ENCODE assay signal across 9 cellular contexts in the genomic region with DNA sequence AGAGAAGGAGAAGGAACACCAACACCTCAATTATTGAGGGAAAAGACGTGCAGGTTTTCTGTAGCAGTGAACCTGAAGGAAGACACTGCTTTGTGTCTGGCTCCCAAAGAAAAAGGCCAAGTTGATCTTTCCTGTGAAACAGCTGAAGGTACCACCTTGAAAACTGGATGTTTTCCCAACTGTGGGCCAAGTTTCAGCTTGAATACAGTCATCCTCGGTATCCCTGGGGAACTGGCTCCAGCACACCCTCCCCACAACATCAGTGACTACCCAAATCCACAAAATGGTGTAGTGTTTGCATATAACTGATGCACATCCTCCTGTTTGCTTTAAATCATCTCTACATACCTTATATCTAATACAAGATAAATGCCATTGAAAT.
DNase-seq lines count a peak whose midpoint lies in the region; ATAC-seq and TF ChIP-seq lines count a peak whose summit lies in the region.
"Had no signal": no experiment of that assay in that cellular context is flagged by ENCODE, and none has a peak within 500 bp of the region (broad histone marks: within the 10 kb centered on the region; RNA-seq: fewer than 3 reads in every experiment).

No MANE protein-coding gene starts in this region.

- H3K36me3 Mint-ChIP-seq in activated CD4-positive, alpha-beta memory T cell treated with anti-CD3 and anti-CD28 coated beads, Interleukin-2, amount 10 ng/mL, durations not matched to agents 7 days and 5 days (ENCODE audit: low read depth), result no peaks in the 10 kb centered on the region
- H3K36me3 Mint-ChIP-seq in activated CD4-positive, alpha-beta memory T cell treated with anti-CD3 and anti-CD28 coated beads for 36 hours, result no peaks in the 10 kb centered on the region
- H3K36me3 Mint-ChIP-seq in chondrocyte (ENCODE audit: low read depth) (no peaks in the 10 kb centered on the region), glutamatergic neuron (ENCODE audit: unreplicated experiment) (no peaks in the 10 kb centered on the region)

- H3K27me3 ChIP-seq in muscle layer of duodenum (ENCODE audit: low read depth, low read length), result no peaks in the 10 kb centered on the region
- H3K27me3 ChIP-seq in upper lobe of left lung, result no peaks in the 10 kb centered on the region

- 76 to 80% methylated on average over 2 of the region's 2 CpGs for WGBS in upper lobe of left lung, 2 donors

- no peak for TF ChIP-seq EP300 in upper lobe of left lung (IDR thresholded peaks at IDR 0.05)

- DNase-seq in activated CD4-positive, alpha-beta memory T cell treated with anti-CD3 and anti-CD28 coated beads, Interleukin-2, amount 10 ng/mL, durations not matched to agents 7 days and 5 days, result no peak
- DNase-seq in activated CD4-positive, alpha-beta memory T cell treated with anti-CD3 and anti-CD28 coated beads for 36 hours, result no peak
- DNase-seq in chondrocyte (ENCODE audit: low spot score) (no peak), upper lobe of left lung (no peak), posterior vena cava (ENCODE audit: low spot score) (no peak), glutamatergic neuron (no peak)
- DNase-seq: NCI-H510A had no signal

- H3K36me3 ChIP-seq in muscle layer of duodenum (ENCODE audit: control insufficient read depth in 1 of 2, insufficient read depth in 2 of 2, low read length in 2 of 2) (peaks cover 0 to 11% of the 10 kb centered on the region in 2 donors), upper lobe of left lung (no peaks in the 10 kb centered on the region)

- ATAC-seq in upper lobe of left lung (ENCODE audit: low FRiP score in 2 of 2) (no peak), HG03025 (IDR thresholded peaks at IDR 0.05; ENCODE audit: low FRiP score, unreplicated experiment) (no peak)

- peaks cover 4% of the 10 kb centered on the region for H3K27me3 Mint-ChIP-seq in activated CD4-positive, alpha-beta memory T cell treated with anti-CD3 and anti-CD28 coated beads, Interleukin-2, amount 10 ng/mL, durations not matched to agents 7 days and 5 days
- H3K27me3 Mint-ChIP-seq in activated CD4-positive, alpha-beta memory T cell treated with anti-CD3 and anti-CD28 coated beads for 36 hours, result no peaks in the 10 kb centered on the region
- H3K27me3 Mint-ChIP-seq in chondrocyte (ENCODE audit: low read depth) (no peaks in the 10 kb centered on the region), glutamatergic neuron (ENCODE audit: unreplicated experiment) (peaks cover 2% of the 10 kb centered on the region)

- H3K4me3 ChIP-seq in muscle layer of duodenum (ENCODE audit: low read depth in 1 of 2, low read length in 2 of 2), result no peak overlapping the region
- no peak overlapping the region for H3K4me3 ChIP-seq in upper lobe of left lung

- intact Hi-C loops in activated CD4-positive, alpha-beta memory T cell treated with anti-CD3 and anti-CD28 coated beads for 36 hours (cut with micrococcal nuclease), result loop anchor here (2.0 to 5.0 kb wide), 5 partner anchors 47 to 293 kb away; no protein-coding TSS in a partner anchor
- intact Hi-C loops in posterior vena cava (cut with DNase I), result loop anchor here (2.0 to 10.0 kb wide), 4 partner anchors 25 to 1818 kb away; no protein-coding TSS in a partner anchor

- H3K9me3 ChIP-seq in muscle layer of duodenum (ENCODE audit: control insufficient read depth in 1 of 2, low read length in 2 of 2), result no peaks in the 10 kb centered on the region
- H3K9me3 ChIP-seq in upper lobe of left lung, result no peaks in the 10 kb centered on the region

- POLR2A ChIA-PET in activated CD4-positive, alpha-beta memory T cell treated with anti-CD3 and anti-CD28 coated beads, Interleukin-2, amount 10 ng/mL, durations not matched to agents 7 days and 5 days (lab: Charles Lee), result interaction anchor here (1.0 to 3.1 kb wide), 3 partner anchors 50 to 315 kb away, joined by 3 to 26 read pairs (median 6); partner anchors contain the start of gene KLF6
- POLR2A ChIA-PET in activated CD4-positive, alpha-beta memory T cell treated with anti-CD3 and anti-CD28 coated beads for 36 hours (lab: Charles Lee), result interaction anchor here (1.4 kb wide), 1 partner anchor 154 kb away, joined by 3 read pairs; no protein-coding TSS in a partner anchor

- TF ChIP-seq POLR2A in upper lobe of left lung (IDR thresholded peaks at IDR 0.05), result no peak

- H3K4me3 Mint-ChIP-seq in activated CD4-positive, alpha-beta memory T cell treated with anti-CD3 and anti-CD28 coated beads, Interleukin-2, amount 10 ng/mL, durations not matched to agents 7 days and 5 days, result no peak overlapping the region
- no peak overlapping the region for H3K4me3 Mint-ChIP-seq in activated CD4-positive, alpha-beta memory T cell treated with anti-CD3 and anti-CD28 coated beads for 36 hours
- H3K4me3 Mint-ChIP-seq in chondrocyte (ENCODE audit: unreplicated experiment), result peak overlapping the region; percentile 3
- H3K4me3 Mint-ChIP-seq in glutamatergic neuron (ENCODE audit: unreplicated experiment), result no peak overlapping the region

- CTCF ChIA-PET in activated CD4-positive, alpha-beta memory T cell treated with anti-CD3 and anti-CD28 coated beads, Interleukin-2, amount 10 ng/mL, durations not matched to agents 7 days and 5 days (lab: Charles Lee), result no interaction called here
- CTCF ChIA-PET in activated CD4-positive, alpha-beta memory T cell treated with anti-CD3 and anti-CD28 coated beads for 36 hours (lab: Charles Lee), result interaction anchor here (0.9 kb wide), 1 partner anchor 243 kb away, joined by 3 read pairs; no protein-coding TSS in a partner anchor

- H3K4me1 Mint-ChIP-seq in activated CD4-positive, alpha-beta memory T cell treated with anti-CD3 and anti-CD28 coated beads, Interleukin-2, amount 10 ng/mL, durations not matched to agents 7 days and 5 days, result peaks cover 70% of the 10 kb centered on the region
- peaks cover 53% of the 10 kb centered on the region for H3K4me1 Mint-ChIP-seq in activated CD4-positive, alpha-beta memory T cell treated with anti-CD3 and anti-CD28 coated beads for 36 hours (ENCODE audit: low read depth)
- H3K4me1 Mint-ChIP-seq in chondrocyte (ENCODE audit: low read depth) (peaks cover 67% of the 10 kb centered on the region), glutamatergic neuron (ENCODE audit: low read depth, unreplicated experiment) (peaks cover 16% of the 10 kb centered on the region)

- peak overlapping the region; percentile 90 for H3K27ac Mint-ChIP-seq in activated CD4-positive, alpha-beta memory T cell treated with anti-CD3 and anti-CD28 coated beads, Interleukin-2, amount 10 ng/mL, durations not matched to agents 7 days and 5 days
- no peak overlapping the region for H3K27ac Mint-ChIP-seq in activated CD4-positive, alpha-beta memory T cell treated with anti-CD3 and anti-CD28 coated beads for 36 hours
- H3K27ac Mint-ChIP-seq in chondrocyte (ENCODE audit: unreplicated experiment) (peak overlapping the region; percentile 99), glutamatergic neuron (ENCODE audit: unreplicated experiment) (no peak overlapping the region)

- peaks cover 14 to 18% of the 10 kb centered on the region in 2 donors for H3K4me1 ChIP-seq in muscle layer of duodenum (ENCODE audit: control insufficient read depth in 1 of 2, insufficient read depth in 2 of 2, low read length in 2 of 2)
- H3K4me1 ChIP-seq in upper lobe of left lung, result peaks cover 50 to 66% (median 60%) of the 10 kb centered on the region in 4 donors

- H3K27ac ChIP-seq in muscle layer of duodenum (ENCODE audit: low read length) (peak overlapping the region; percentile 94), upper lobe of left lung (peak overlapping the region; percentile 76 to 89 (median 82))

- TF ChIP-seq CTCF in chondrocyte (IDR thresholded peaks at IDR 0.05) (no peak), upper lobe of left lung (IDR thresholded peaks at IDR 0.05) (no peak), glutamatergic neuron (IDR thresholded peaks at IDR 0.05; ENCODE audit: partially characterized antibody, unreplicated experiment) (no peak)

- no peaks in the 10 kb centered on the region for H3K9me3 Mint-ChIP-seq in activated CD4-positive, alpha-beta memory T cell treated with anti-CD3 and anti-CD28 coated beads, Interleukin-2, amount 10 ng/mL, durations not matched to agents 7 days and 5 days
- no peaks in the 10 kb centered on the region for H3K9me3 Mint-ChIP-seq in activated CD4-positive, alpha-beta memory T cell treated with anti-CD3 and anti-CD28 coated beads for 36 hours
- H3K9me3 Mint-ChIP-seq in chondrocyte (ENCODE audit: low read depth) (no peaks in the 10 kb centered on the region), glutamatergic neuron (ENCODE audit: unreplicated experiment) (peaks cover 3% of the 10 kb centered on the region)

Comparison
In these comparisons a context has a peak if more than half of its experiments do, and no peak if none do; other contexts are left out.
1. H3K27ac Mint-ChIP-seq: peak in activated CD4-positive, alpha-beta memory T cell treated with anti-CD3 and anti-CD28 coated beads, Interleukin-2, amount 10 ng/mL, durations not matched to agents 7 days and 5 days (single experiment) and chondrocyte (single experiment); none in activated CD4-positive, alpha-beta memory T cell treated with anti-CD3 and anti-CD28 coated beads for 36 hours (single experiment) and glutamatergic neuron (single experiment).